8 cellular contexts compared by ENCODE assay signal in genomic region chr3:132660056-132660744, GRCh38. TPM values are rescaled to one million over a fixed set of nuclear protein-coding genes. Genes with fewer than 3 reads are reported as not detected.
DNase-seq lines count a peak whose midpoint lies in the region; ATAC-seq and TF ChIP-seq lines count a peak whose summit lies in the region.

UBA5 (plus strand) TSS chr3:132660329; CDS start chr3:132660538, 209 bp downstream.

- intact Hi-C loops in activated CD4-positive, alpha-beta T cell treated with anti-CD3 and anti-CD28 coated beads, Interleukin-2, amount 10 ng/mL, durations not matched to agents 24 days and 14 days (cut with micrococcal nuclease): loop anchor here (1.0 to 5.0 kb wide), 3 partner anchors 62 to 243 kb away; partner anchors contain the start of genes DNAJC13 and NPHP3

- ATAC-seq in GM18858 (IDR thresholded peaks at IDR 0.05; ENCODE audit: unreplicated experiment): peak; percentile 48
- peak; percentile 64 for ATAC-seq in HG03064 (IDR thresholded peaks at IDR 0.05; ENCODE audit: low read depth, unreplicated experiment)
- ATAC-seq in left lobe of liver: peak; percentile 63

- DNase-seq in AG08395 (ENCODE audit: low spot score) (peak; percentile 72), NCI-H226 (peak; percentile 21), coronary artery (ENCODE audit: low spot score) (peak; percentile 83), left lobe of liver (ENCODE audit: low spot score) (peak; percentile 74)
- peak; percentile 92 for DNase-seq in activated CD4-positive, alpha-beta T cell treated with anti-CD3 and anti-CD28 coated beads, Interleukin-2, amount 10 ng/mL, durations not matched to agents 24 days and 14 days
- peak; percentile 57 for DNase-seq in stimulated activated CD4-positive, alpha-beta T cell treated with anti-CD3 and anti-CD28 coated beads, Interleukin-2, amount 100 ng/mL, for 4 hours (ENCODE audit: low read depth)

- no peaks in the 10 kb centered on the region for H3K9me3 Mint-ChIP-seq in activated CD4-positive, alpha-beta T cell treated with anti-CD3 and anti-CD28 coated beads, Interleukin-2, amount 10 ng/mL, durations not matched to agents 24 days and 14 days

- H3K27me3 Mint-ChIP-seq in activated CD4-positive, alpha-beta T cell treated with anti-CD3 and anti-CD28 coated beads, Interleukin-2, amount 10 ng/mL, durations not matched to agents 24 days and 14 days: no peaks in the 10 kb centered on the region

- peak within 1 kb of the TSS; percentile 90 to 96 for H3K27ac ChIP-seq in coronary artery

- peak within 1 kb of the TSS; percentile 98 for H3K27ac Mint-ChIP-seq in activated CD4-positive, alpha-beta T cell treated with anti-CD3 and anti-CD28 coated beads, Interleukin-2, amount 10 ng/mL, durations not matched to agents 24 days and 14 days

- peak within 1 kb of the TSS; percentile 99 for H3K4me3 Mint-ChIP-seq in activated CD4-positive, alpha-beta T cell treated with anti-CD3 and anti-CD28 coated beads, Interleukin-2, amount 10 ng/mL, durations not matched to agents 24 days and 14 days

- peaks cover 31% of the 10 kb centered on the region for H3K36me3 Mint-ChIP-seq in activated CD4-positive, alpha-beta T cell treated with anti-CD3 and anti-CD28 coated beads, Interleukin-2, amount 10 ng/mL, durations not matched to agents 24 days and 14 days (ENCODE audit: low read depth)

- no peak for TF ChIP-seq CTCF in coronary artery (IDR thresholded peaks at IDR 0.05)

- peak within 1 kb of the TSS; percentile 91 for H3K4me3 ChIP-seq in coronary artery

- peaks cover 44% of the 10 kb centered on the region for H3K4me1 Mint-ChIP-seq in activated CD4-positive, alpha-beta T cell treated with anti-CD3 and anti-CD28 coated beads, Interleukin-2, amount 10 ng/mL, durations not matched to agents 24 days and 14 days

RNA-seq across cellular contexts. Expression of gene UBA5, which starts in this region (rescaled TPM):
- total RNA-seq in activated CD4-positive, alpha-beta T cell treated with anti-CD3 and anti-CD28 coated beads, Interleukin-2, amount 10 ng/mL, durations not matched to agents 24 days and 14 days: 81.9 and 85.1 TPM in 2 replicates
- total RNA-seq in left lobe of liver: 28.4 TPM

Comparison
In these comparisons a context has a peak if more than half of its experiments do, and no peak if none do; other contexts are left out.
1. Peak in every context shown above with its lines: DNase-seq, ATAC-seq, H3K4me3 ChIP-seq and H3K27ac ChIP-seq.
2. DNase-seq: peak in every context shown above with its lines; median percentile 92 in activated CD4-positive, alpha-beta T cell treated with anti-CD3 and anti-CD28 coated beads, Interleukin-2, amount 10 ng/mL, durations not matched to agents 24 days and 14 days; 83 in coronary artery; 74 in left lobe of liver; 72 in AG08395; 57 in stimulated activated CD4-positive, alpha-beta T cell treated with anti-CD3 and anti-CD28 coated beads, Interleukin-2, amount 100 ng/mL, for 4 hours; 21 in NCI-H226.